ENCODE assay signal across 1 cellular context in genomic region chr2:249538-250042, GRCh38.
A peak's percentile ranks its signal among the peaks of the same experiment; 100 is the strongest.
TF ChIP-seq lines count a peak whose summit lies in the region.

No MANE protein-coding gene starts in this region.

TF ChIP-seq in HepG2, 621 proteins besides CTCF, POLR2A, EP300 and RAD21 (continued from another document and continues in another):
- TF ChIP-seq ZNF407 (CRISPR knock-in tag; IDR thresholded peaks at IDR 0.05; ENCODE audit: not compliant biosample characterization) = no peak
- peak; percentile 93 for TF ChIP-seq MEF2D (CRISPR knock-in tag; IDR thresholded peaks at IDR 0.05)
- TF ChIP-seq THYN1 (CRISPR knock-in tag; IDR thresholded peaks at IDR 0.05; ENCODE audit: borderline replicate concordance, low read depth) = no peak
- TF ChIP-seq ZNF704 (CRISPR knock-in tag; IDR thresholded peaks at IDR 0.05; ENCODE audit: borderline replicate concordance) = peak; percentile 42; the same call in 1 of the 2 replicates
- TF ChIP-seq KAT7 (CRISPR knock-in tag; IDR thresholded peaks at IDR 0.05; ENCODE audit: borderline replicate concordance) = peak; percentile 80; the same call in 1 of the 2 replicates
- TF ChIP-seq ZNF124 (CRISPR knock-in tag; IDR thresholded peaks at IDR 0.05) = peak; percentile 36; the same call in 1 of the 2 replicates
- TF ChIP-seq ZFP62 (CRISPR knock-in tag; IDR thresholded peaks at IDR 0.05) = no peak
- TF ChIP-seq NFIC (IDR thresholded peaks at IDR 0.05; ENCODE audit: low read length) = peak; percentile 88
- peak; percentile 79; the same call in 1 of the 2 replicates for TF ChIP-seq ZNF317 (CRISPR knock-in tag; IDR thresholded peaks at IDR 0.05)
- TF ChIP-seq ZNF776 (CRISPR knock-in tag; IDR thresholded peaks at IDR 0.05) = no peak
- no peak for TF ChIP-seq PHF20 (CRISPR knock-in tag; IDR thresholded peaks at IDR 0.05)
- TF ChIP-seq MBNL3 (CRISPR knock-in tag; conservative IDR thresholded peaks at IDR 0.05) = no peak
- TF ChIP-seq PLRG1 (conservative IDR thresholded peaks at IDR 0.05) = no peak
- peak; percentile 64; the same call in 1 of the 2 replicates for TF ChIP-seq KAT8 (CRISPR knock-in tag; IDR thresholded peaks at IDR 0.05)
- no peak for TF ChIP-seq ZFP91 (CRISPR knock-in tag; IDR thresholded peaks at IDR 0.05; ENCODE audit: borderline replicate concordance)
- TF ChIP-seq GTF2F1 (IDR thresholded peaks at IDR 0.05; ENCODE audit: low read length) = no peak
- TF ChIP-seq PBX3 (CRISPR knock-in tag; IDR thresholded peaks at IDR 0.05; ENCODE audit: borderline replicate concordance) = no peak
- peak; percentile 84 for TF ChIP-seq ZNF644 (CRISPR knock-in tag; IDR thresholded peaks at IDR 0.05; ENCODE audit: low read depth)
- TF ChIP-seq FOXK2 (IDR thresholded peaks at IDR 0.05) = peak; percentile 58
- no peak for TF ChIP-seq PBX2 (CRISPR knock-in tag; IDR thresholded peaks at IDR 0.05)
- TF ChIP-seq ZNF550 (CRISPR knock-in tag; IDR thresholded peaks at IDR 0.05; ENCODE audit: borderline replicate concordance) = no peak
- no peak for TF ChIP-seq GPN1 (CRISPR knock-in tag; IDR thresholded peaks at IDR 0.05; ENCODE audit: borderline replicate concordance)
- no peak for TF ChIP-seq XBP1 (CRISPR knock-in tag; IDR thresholded peaks at IDR 0.05)
- TF ChIP-seq ZNF619 (CRISPR knock-in tag; IDR thresholded peaks at IDR 0.05) = no peak; the same call in 1 of the 2 replicates
- no peak for TF ChIP-seq ZNF546 (CRISPR knock-in tag; conservative IDR thresholded peaks at IDR 0.05)
- no peak for TF ChIP-seq ZNF768 (CRISPR knock-in tag; IDR thresholded peaks at IDR 0.05)
- TF ChIP-seq ZNF329 (CRISPR knock-in tag; IDR thresholded peaks at IDR 0.05; ENCODE audit: low read depth) = no peak
- TF ChIP-seq ZNF276 (CRISPR knock-in tag; IDR thresholded peaks at IDR 0.05; ENCODE audit: low read depth) = 0 out of 2 replicates have a peak, but pooled peaks have one; percentile 76
- peak; percentile 72 for TF ChIP-seq ETV5 (CRISPR knock-in tag; IDR thresholded peaks at IDR 0.05; ENCODE audit: borderline replicate concordance)
- no peak for TF ChIP-seq SP140L (CRISPR knock-in tag; IDR thresholded peaks at IDR 0.05; ENCODE audit: borderline replicate concordance)
- TF ChIP-seq KIAA2018 (CRISPR knock-in tag; IDR thresholded peaks at IDR 0.05; ENCODE audit: borderline replicate concordance) = no peak
- TF ChIP-seq GZF1 (CRISPR knock-in tag; IDR thresholded peaks at IDR 0.05) = peak; percentile 82; the same call in 1 of the 2 replicates
- TF ChIP-seq ZNF792 (CRISPR knock-in tag; IDR thresholded peaks at IDR 0.05) = peak; percentile 90
- TF ChIP-seq IRX3 (CRISPR knock-in tag; IDR thresholded peaks at IDR 0.05; ENCODE audit: borderline replicate concordance, low read depth) = no peak
- TF ChIP-seq ZNF614 (CRISPR knock-in tag; IDR thresholded peaks at IDR 0.05; ENCODE audit: borderline replicate concordance) = peak; percentile 94
- 0 out of 2 replicates have a peak, but pooled peaks have one; percentile 72 for TF ChIP-seq STAT5B (CRISPR knock-in tag; IDR thresholded peaks at IDR 0.05)
- peak; percentile 56; the same call in 1 of the 2 replicates for TF ChIP-seq ZFP90 (CRISPR knock-in tag; IDR thresholded peaks at IDR 0.05; ENCODE audit: borderline replicate concordance)
